In genomic region chr9:134146774-134147493, GRCh38 we compare ENCODE assay signal across 1 cellular context.
TF ChIP-seq lines count a peak whose summit lies in the region.

No MANE protein-coding gene starts in this region.

TF ChIP-seq in HepG2, 621 proteins besides CTCF, POLR2A, EP300 and RAD21:
- TF ChIP-seq ZNF703 (CRISPR knock-in tag; IDR thresholded peaks at IDR 0.05; ENCODE audit: borderline replicate concordance) (no peak), ZNF878 (CRISPR knock-in tag; IDR thresholded peaks at IDR 0.05) (no peak)
